ENCODE assay signal across 1 cellular context in the genomic region with DNA sequence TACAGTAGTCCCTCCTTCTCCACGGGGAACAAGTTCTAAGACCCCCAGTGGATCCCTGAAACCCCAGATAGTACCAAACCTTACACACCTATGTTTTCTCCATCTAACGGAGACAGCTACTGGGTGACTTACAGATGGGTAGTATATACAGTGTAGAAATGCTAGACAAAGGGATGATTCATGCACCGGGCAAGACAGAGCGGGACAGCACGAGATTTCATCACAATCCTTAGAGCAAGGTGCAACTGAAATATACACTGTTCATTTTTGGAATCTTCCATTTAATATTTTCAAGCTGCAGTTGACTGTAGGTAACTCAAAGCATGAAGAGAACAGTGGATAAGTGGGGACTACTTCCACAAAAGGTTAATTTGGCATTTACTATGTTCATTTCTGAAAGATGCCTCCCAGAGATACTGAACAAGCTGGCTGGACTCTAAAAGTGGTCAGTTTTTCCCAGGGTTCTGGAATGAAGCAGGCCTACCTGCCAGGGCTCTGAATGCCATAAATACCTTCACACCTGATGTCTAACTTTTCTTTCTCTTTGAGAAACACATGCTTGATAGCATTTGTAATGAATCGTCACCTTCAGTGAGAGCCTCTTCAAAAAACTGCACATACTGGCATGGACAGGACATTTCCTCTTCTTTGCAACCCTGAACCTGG.
TF ChIP-seq lines count a peak whose summit lies in the region.

No MANE protein-coding gene starts in this region.

TF ChIP-seq in HepG2, 621 proteins besides CTCF, POLR2A, EP300 and RAD21 (continues in another document):
- TF ChIP-seq LCORL (IDR thresholded peaks at IDR 0.05), result no peak
- TF ChIP-seq LCORL (CRISPR knock-in tag; IDR thresholded peaks at IDR 0.05), result peak; percentile 91
- peak; percentile 24 for TF ChIP-seq SKI (IDR thresholded peaks at IDR 0.05; ENCODE audit: partially characterized antibody)
- 0 out of 2 replicates have a peak, but pooled peaks have one; percentile 33 for TF ChIP-seq ZNF264 (CRISPR knock-in tag; IDR thresholded peaks at IDR 0.05)
- no peak for TF ChIP-seq ZNF646 (CRISPR knock-in tag; IDR thresholded peaks at IDR 0.05)
- peak; percentile 42; the same call in 1 of the 2 replicates for TF ChIP-seq NCOA2 (CRISPR knock-in tag; IDR thresholded peaks at IDR 0.05)
- TF ChIP-seq PHF21A (CRISPR knock-in tag; IDR thresholded peaks at IDR 0.05), result no peak; the same call in 1 of the 2 replicates
- no peak for TF ChIP-seq FOXA1 (IDR thresholded peaks at IDR 0.05)
- TF ChIP-seq FOXA1 (CRISPR knock-in tag; IDR thresholded peaks at IDR 0.05), result 0 out of 2 replicates have a peak, but pooled peaks have one; percentile 7
- TF ChIP-seq ZNF619 (CRISPR knock-in tag; IDR thresholded peaks at IDR 0.05), result no peak
- no peak for TF ChIP-seq MTF2 (CRISPR knock-in tag; IDR thresholded peaks at IDR 0.05; ENCODE audit: borderline replicate concordance)
- TF ChIP-seq RCOR2 (CRISPR knock-in tag; IDR thresholded peaks at IDR 0.05), result peak; percentile 42; the same call in 1 of the 2 replicates
- no peak for TF ChIP-seq SRSF9 (IDR thresholded peaks at IDR 0.05; ENCODE audit: borderline replicate concordance, insufficient read depth, low read depth, low read length, poor library complexity, severe bottlenecking)
- TF ChIP-seq ZNF253 (CRISPR knock-in tag; IDR thresholded peaks at IDR 0.05; ENCODE audit: borderline replicate concordance), result no peak
- TF ChIP-seq ZEB1 (IDR thresholded peaks at IDR 0.05; ENCODE audit: insufficient replicate concordance, low read depth), result peak; percentile 75
- TF ChIP-seq NBN (conservative IDR thresholded peaks at IDR 0.05), result no peak
- no peak for TF ChIP-seq PITX1 (CRISPR knock-in tag; IDR thresholded peaks at IDR 0.05)
- peak; percentile 26; the same call in 1 of the 2 replicates for TF ChIP-seq HOXA3 (CRISPR knock-in tag; IDR thresholded peaks at IDR 0.05)
- TF ChIP-seq MED1 (CRISPR knock-in tag; IDR thresholded peaks at IDR 0.05), result peak; percentile 54
- TF ChIP-seq POGK (CRISPR knock-in tag; conservative IDR thresholded peaks at IDR 0.05), result 0 out of 2 replicates have a peak, but pooled peaks have one; percentile 11
- no peak for TF ChIP-seq ZNF501 (CRISPR knock-in tag; IDR thresholded peaks at IDR 0.05)
- TF ChIP-seq, protein P1, sequence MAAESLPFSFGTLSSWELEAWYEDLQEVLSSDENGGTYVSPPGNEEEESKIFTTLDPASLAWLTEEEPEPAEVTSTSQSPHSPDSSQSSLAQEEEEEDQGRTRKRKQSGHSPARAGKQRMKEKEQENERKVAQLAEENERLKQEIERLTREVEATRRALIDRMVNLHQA (CRISPR knock-in tag; IDR thresholded peaks at IDR 0.05), result no peak
- peak; percentile 68; the same call in 1 of the 2 replicates for TF ChIP-seq JUND (CRISPR knock-in tag; IDR thresholded peaks at IDR 0.05)
- no peak for TF ChIP-seq KDM5B (CRISPR knock-in tag; IDR thresholded peaks at IDR 0.05; ENCODE audit: borderline replicate concordance)
- TF ChIP-seq GATAD1 (CRISPR knock-in tag; IDR thresholded peaks at IDR 0.05), result peak; percentile 13; the same call in 1 of the 2 replicates
- TF ChIP-seq CREM (IDR thresholded peaks at IDR 0.05), result peak; percentile 17; the same call in 1 of the 2 replicates
- TF ChIP-seq CREM (CRISPR knock-in tag; IDR thresholded peaks at IDR 0.05), result no peak
- TF ChIP-seq, protein P2, sequence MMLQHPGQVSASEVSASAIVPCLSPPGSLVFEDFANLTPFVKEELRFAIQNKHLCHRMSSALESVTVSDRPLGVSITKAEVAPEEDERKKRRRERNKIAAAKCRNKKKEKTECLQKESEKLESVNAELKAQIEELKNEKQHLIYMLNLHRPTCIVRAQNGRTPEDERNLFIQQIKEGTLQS (CRISPR knock-in tag; IDR thresholded peaks at IDR 0.05), result 0 out of 2 replicates have a peak, but pooled peaks have one; percentile 43
- TF ChIP-seq, protein P3, sequence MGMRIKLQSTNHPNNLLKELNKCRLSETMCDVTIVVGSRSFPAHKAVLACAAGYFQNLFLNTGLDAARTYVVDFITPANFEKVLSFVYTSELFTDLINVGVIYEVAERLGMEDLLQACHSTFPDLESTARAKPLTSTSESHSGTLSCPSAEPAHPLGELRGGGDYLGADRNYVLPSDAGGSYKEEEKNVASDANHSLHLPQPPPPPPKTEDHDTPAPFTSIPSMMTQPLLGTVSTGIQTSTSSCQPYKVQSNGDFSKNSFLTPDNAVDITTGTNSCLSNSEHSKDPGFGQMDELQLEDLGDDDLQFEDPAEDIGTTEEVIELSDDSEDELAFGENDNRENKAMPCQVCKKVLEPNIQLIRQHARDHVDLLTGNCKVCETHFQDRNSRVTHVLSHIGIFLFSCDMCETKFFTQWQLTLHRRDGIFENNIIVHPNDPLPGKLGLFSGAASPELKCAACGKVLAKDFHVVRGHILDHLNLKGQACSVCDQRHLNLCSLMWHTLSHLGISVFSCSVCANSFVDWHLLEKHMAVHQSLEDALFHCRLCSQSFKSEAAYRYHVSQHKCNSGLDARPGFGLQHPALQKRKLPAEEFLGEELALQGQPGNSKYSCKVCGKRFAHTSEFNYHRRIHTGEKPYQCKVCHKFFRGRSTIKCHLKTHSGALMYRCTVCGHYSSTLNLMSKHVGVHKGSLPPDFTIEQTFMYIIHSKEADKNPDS (CRISPR knock-in tag; IDR thresholded peaks at IDR 0.05), result no peak
- TF ChIP-seq KAT8 (CRISPR knock-in tag; IDR thresholded peaks at IDR 0.05), result peak; percentile 38; the same call in 1 of the 2 replicates
- no peak for TF ChIP-seq NFKB2 (CRISPR knock-in tag; IDR thresholded peaks at IDR 0.05; ENCODE audit: borderline replicate concordance)
- TF ChIP-seq, protein P4, sequence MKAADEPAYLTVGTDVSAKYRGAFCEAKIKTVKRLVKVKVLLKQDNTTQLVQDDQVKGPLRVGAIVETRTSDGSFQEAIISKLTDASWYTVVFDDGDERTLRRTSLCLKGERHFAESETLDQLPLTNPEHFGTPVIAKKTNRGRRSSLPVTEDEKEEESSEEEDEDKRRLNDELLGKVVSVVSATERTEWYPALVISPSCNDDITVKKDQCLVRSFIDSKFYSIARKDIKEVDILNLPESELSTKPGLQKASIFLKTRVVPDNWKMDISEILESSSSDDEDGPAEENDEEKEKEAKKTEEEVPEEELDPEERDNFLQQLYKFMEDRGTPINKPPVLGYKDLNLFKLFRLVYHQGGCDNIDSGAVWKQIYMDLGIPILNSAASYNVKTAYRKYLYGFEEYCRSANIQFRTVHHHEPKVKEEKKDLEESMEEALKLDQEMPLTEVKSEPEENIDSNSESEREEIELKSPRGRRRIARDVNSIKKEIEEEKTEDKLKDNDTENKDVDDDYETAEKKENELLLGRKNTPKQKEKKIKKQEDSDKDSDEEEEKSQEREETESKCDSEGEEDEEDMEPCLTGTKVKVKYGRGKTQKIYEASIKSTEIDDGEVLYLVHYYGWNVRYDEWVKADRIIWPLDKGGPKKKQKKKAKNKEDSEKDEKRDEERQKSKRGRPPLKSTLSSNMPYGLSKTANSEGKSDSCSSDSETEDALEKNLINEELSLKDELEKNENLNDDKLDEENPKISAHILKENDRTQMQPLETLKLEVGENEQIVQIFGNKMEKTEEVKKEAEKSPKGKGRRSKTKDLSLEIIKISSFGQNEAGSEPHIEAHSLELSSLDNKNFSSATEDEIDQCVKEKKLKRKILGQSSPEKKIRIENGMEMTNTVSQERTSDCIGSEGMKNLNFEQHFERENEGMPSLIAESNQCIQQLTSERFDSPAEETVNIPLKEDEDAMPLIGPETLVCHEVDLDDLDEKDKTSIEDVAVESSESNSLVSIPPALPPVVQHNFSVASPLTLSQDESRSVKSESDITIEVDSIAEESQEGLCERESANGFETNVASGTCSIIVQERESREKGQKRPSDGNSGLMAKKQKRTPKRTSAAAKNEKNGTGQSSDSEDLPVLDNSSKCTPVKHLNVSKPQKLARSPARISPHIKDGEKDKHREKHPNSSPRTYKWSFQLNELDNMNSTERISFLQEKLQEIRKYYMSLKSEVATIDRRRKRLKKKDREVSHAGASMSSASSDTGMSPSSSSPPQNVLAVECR (CRISPR knock-in tag; IDR thresholded peaks at IDR 0.05; ENCODE audit: borderline replicate concordance), result peak; percentile 57; the same call in 1 of the 2 replicates
- peak; percentile 33; the same call in 1 of the 2 replicates for TF ChIP-seq PAXIP1 (CRISPR knock-in tag; conservative IDR thresholded peaks at IDR 0.05)
- TF ChIP-seq FOSL1 (CRISPR knock-in tag; IDR thresholded peaks at IDR 0.05; ENCODE audit: borderline replicate concordance), result peak; percentile 31; the same call in 1 of the 2 replicates
- TF ChIP-seq RARA (CRISPR knock-in tag; IDR thresholded peaks at IDR 0.05), result 0 out of 2 replicates have a peak, but pooled peaks have one; percentile 8
